Comparison of ENCODE assay signal across 3 cellular contexts in genomic region chr5:85268194-85268593, GRCh38.
"Had no signal": no experiment of that assay in that cellular context is flagged by ENCODE, and none has a peak within 500 bp of the region (broad histone marks: within the 10 kb centered on the region; RNA-seq: fewer than 3 reads in every experiment).

No MANE protein-coding gene starts in this region.

- DNase-seq: GDM1, GF-D8 had no signal

- H3K4me3 ChIP-seq: GM12878 had no signal
